20 cellular contexts compared by ENCODE assay signal in the genomic region with DNA sequence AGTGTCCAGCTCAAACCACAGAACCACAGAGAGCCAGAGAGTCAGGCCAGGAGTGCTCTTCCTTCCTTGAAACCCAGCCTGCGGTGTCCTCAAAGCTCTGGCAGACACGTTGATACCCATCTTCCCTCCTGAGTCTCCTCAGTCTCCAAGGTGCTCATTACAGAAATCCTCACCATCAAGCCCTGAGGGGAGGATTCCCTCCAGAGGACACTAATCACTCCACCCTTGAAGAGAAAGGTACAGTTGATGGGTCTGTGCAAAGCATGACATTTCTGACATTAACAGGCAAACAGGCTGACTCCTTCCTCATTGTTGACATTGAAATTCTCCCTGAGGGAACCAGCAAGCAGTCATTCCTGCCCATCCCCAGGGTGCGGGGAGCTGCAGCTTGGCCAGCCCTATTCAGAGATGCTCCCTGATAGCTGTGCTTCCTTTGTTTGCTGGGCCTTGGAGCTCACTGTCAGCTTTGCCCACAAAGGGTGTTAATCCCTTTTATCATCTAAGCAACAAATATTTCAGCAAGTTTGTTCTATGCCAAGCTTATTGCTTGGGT.
"Had no signal": no experiment of that assay in that cellular context is flagged by ENCODE, and none has a peak within 500 bp of the region (broad histone marks: within the 10 kb centered on the region; RNA-seq: fewer than 3 reads in every experiment).

No MANE protein-coding gene starts in this region.

- H3K27me3 ChIP-seq: hepatocyte, thyroid gland had no signal

- H3K9me3 ChIP-seq: lower lobe of right lung, thyroid gland had no signal

- H3K4me2 ChIP-seq: hepatocyte had no signal

- H3K9me3 Mint-ChIP-seq: activated CD4-positive, alpha-beta memory T cell treated with anti-CD3 and anti-CD28 coated beads, Interleukin-2, amount 10 ng/mL, durations not matched to agents 7 days and 5 days; activated naive CD4-positive, alpha-beta T cell treated with anti-CD3 and anti-CD28 coated beads for 36 hours; activated naive CD8-positive, alpha-beta T cell treated with anti-CD3 and anti-CD28 coated beads, Interleukin-2, amount 50 U/mL, for 24 hours; activated T-helper 2 cell treated with anti-CD3 and anti-CD28 coated beads, Interferon-gamma antibody, Interleukin-2, Interleukin-4, amounts not matched to agents 10 μg/mL and 5 μg/mL and 100 μg/mL, durations not matched to agents 14 hours and 24 hours and 36 hours; central memory CD8-positive, alpha-beta T cell; natural killer cell treated with Interleukin-12 subunit alpha and Interleukin-12 subunit beta and Interleukin-15 and Interleukin-18, amount 100 ng/mL, for 72 hours; T-cell had no signal

- H3K4me1 Mint-ChIP-seq: activated CD4-positive, alpha-beta memory T cell treated with anti-CD3 and anti-CD28 coated beads, Interleukin-2, amount 10 ng/mL, durations not matched to agents 7 days and 5 days; activated naive CD8-positive, alpha-beta T cell treated with anti-CD3 and anti-CD28 coated beads, Interleukin-2, amount 50 U/mL, for 24 hours; central memory CD8-positive, alpha-beta T cell; T-cell had no signal

- ATAC-seq: activated naive CD8-positive, alpha-beta T cell treated with anti-CD3 and anti-CD28 coated beads, Interleukin-2, amount 50 U/mL, for 24 hours; lower lobe of right lung; natural killer cell treated with Interleukin-12 subunit alpha and Interleukin-12 subunit beta and Interleukin-15 and Interleukin-18, amount 100 ng/mL, for 72 hours; T-cell had no signal

- H3K36me3 Mint-ChIP-seq: natural killer cell treated with Interleukin-12 subunit alpha and Interleukin-12 subunit beta and Interleukin-15 and Interleukin-18, amount 100 ng/mL, for 72 hours; T-cell had no signal

- H3K27me3 Mint-ChIP-seq: activated naive CD8-positive, alpha-beta T cell treated with anti-CD3 and anti-CD28 coated beads, Interleukin-2, amount 50 U/mL, for 24 hours had no signal

- H3K79me2 ChIP-seq: hepatocyte had no signal

- H3K4me3 Mint-ChIP-seq: activated CD4-positive, alpha-beta memory T cell treated with anti-CD3 and anti-CD28 coated beads, Interleukin-2, amount 10 ng/mL, durations not matched to agents 7 days and 5 days; activated naive CD4-positive, alpha-beta T cell treated with anti-CD3 and anti-CD28 coated beads for 36 hours; activated naive CD8-positive, alpha-beta T cell treated with anti-CD3 and anti-CD28 coated beads, Interleukin-2, amount 50 U/mL, for 24 hours; central memory CD8-positive, alpha-beta T cell; natural killer cell treated with Interleukin-12 subunit alpha and Interleukin-12 subunit beta and Interleukin-15 and Interleukin-18, amount 100 ng/mL, for 72 hours; T-cell had no signal

- H3K36me3 ChIP-seq: brain microvascular endothelial cell, lower lobe of right lung, thyroid gland had no signal

- DNase-seq: activated CD4-positive, alpha-beta memory T cell treated with anti-CD3 and anti-CD28 coated beads, Interleukin-2, amount 10 ng/mL, durations not matched to agents 7 days and 5 days; activated CD4-positive, alpha-beta T cell treated with anti-CD3 and anti-CD28 coated beads for 48 hours; activated CD4-positive, CD25-positive, alpha-beta regulatory T cell; activated naive CD4-positive, alpha-beta T cell treated with anti-CD3 and anti-CD28 coated beads for 36 hours; activated naive CD8-positive, alpha-beta T cell treated with anti-CD3 and anti-CD28 coated beads, Interleukin-2, amount 50 U/mL, for 24 hours; activated T-cell treated with anti-CD3 and anti-CD28 coated beads, Interleukin-2, amount 50 U/mL, for 1 hour; aorta; brain microvascular endothelial cell; effector CD8-positive, alpha-beta T cell; lower lobe of right lung; stimulated activated CD4-positive, alpha-beta T cell treated with anti-CD3 and anti-CD28 coated beads, Interleukin-12 subunit alpha, Interleukin-12 subunit beta, amount 100 ng/mL, for 4 hours; stimulated activated CD4-positive, alpha-beta T cell treated with anti-CD3 and anti-CD28 coated beads, Interleukin-1b, Interleukin-23, amount 100 ng/mL, for 48 hours; stimulated activated CD8-positive, alpha-beta memory T cell treated with anti-CD3 and anti-CD28 coated beads, Interleukin-4, amount 100 ng/mL, for 48 hours; stimulated activated naive CD4-positive, alpha-beta T cell; T-cell; thyroid gland had no signal

- H3K27ac ChIP-seq: brain microvascular endothelial cell, hepatocyte, lower lobe of right lung, thyroid gland had no signal

- H3K4me3 ChIP-seq: hepatocyte, lower lobe of right lung, thyroid gland had no signal

- H2AFZ ChIP-seq: hepatocyte had no signal

- H3K27ac Mint-ChIP-seq: activated CD4-positive, alpha-beta memory T cell treated with anti-CD3 and anti-CD28 coated beads, Interleukin-2, amount 10 ng/mL, durations not matched to agents 7 days and 5 days; activated naive CD4-positive, alpha-beta T cell treated with anti-CD3 and anti-CD28 coated beads for 36 hours; activated naive CD8-positive, alpha-beta T cell treated with anti-CD3 and anti-CD28 coated beads, Interleukin-2, amount 50 U/mL, for 24 hours; activated T-helper 2 cell treated with anti-CD3 and anti-CD28 coated beads, Interferon-gamma antibody, Interleukin-2, Interleukin-4, amounts not matched to agents 10 μg/mL and 5 μg/mL and 100 μg/mL, durations not matched to agents 14 hours and 24 hours and 36 hours; natural killer cell treated with Interleukin-12 subunit alpha and Interleukin-12 subunit beta and Interleukin-15 and Interleukin-18, amount 100 ng/mL, for 72 hours; T-cell had no signal
